ENCODE assay signal across 8 cellular contexts in genomic region chr5:136192526-136193395, GRCh38. TPM values are rescaled to one million over a fixed set of nuclear protein-coding genes. Genes with fewer than 3 reads are reported as not detected.
DNase-seq lines count a peak whose midpoint lies in the region; ATAC-seq and TF ChIP-seq lines count a peak whose summit lies in the region.

SMIM32 (minus strand) TSS chr5:136193162; CDS start chr5:136192524, 638 bp downstream.

- H2BK15ac ChIP-seq in IMR-90 (ENCODE audit: low read depth, low read length): no peak within 1 kb of the TSS

- H3K27ac Mint-ChIP-seq in endodermal cell: no peak within 1 kb of the TSS
- no peak within 1 kb of the TSS for H3K27ac Mint-ChIP-seq in immature natural killer cell

- CTCF ChIA-PET in IMR-90 (lab: Yijun Ruan, JAX): no interaction called here

- TF ChIP-seq RAD21 in IMR-90 (IDR thresholded peaks at IDR 0.05; ENCODE audit: low read length): no peak

- H3K36me3 ChIP-seq in IMR-90 (ENCODE audit: control insufficient read depth, insufficient read depth, low read length) (peaks cover 8% of the 10 kb centered on the region), endodermal cell (ENCODE audit: control insufficient read depth, insufficient read depth, low read length) (peaks cover 6% of the 10 kb centered on the region), mucosa of descending colon (ENCODE audit: low read depth) (no peaks in the 10 kb centered on the region)

- H3K14ac ChIP-seq in IMR-90 (replicated peaks; ENCODE audit: low read depth, low read length): no peak within 1 kb of the TSS

- no peak within 1 kb of the TSS for H4K91ac ChIP-seq in IMR-90 (ENCODE audit: insufficient read depth, low read depth, low read length)

- H4K5ac ChIP-seq in IMR-90 (ENCODE audit: low read depth, low read length): no peak within 1 kb of the TSS

- peaks cover 13% of the 10 kb centered on the region; the same call in 1 of the 2 replicates for H4K20me1 ChIP-seq in IMR-90 (ENCODE audit: insufficient read depth, low read length)

- H3K27ac ChIP-seq in IMR-90 (ENCODE audit: insufficient read depth, low read length) (no peak within 1 kb of the TSS), endodermal cell (ENCODE audit: low read depth, low read length) (no peak within 1 kb of the TSS)

- H3K4me1 Mint-ChIP-seq in endodermal cell (peaks cover 15% of the 10 kb centered on the region), immature natural killer cell (peaks cover 0 to 1% of the 10 kb centered on the region in 2 donors)

- H2AK9ac ChIP-seq in IMR-90 (replicated peaks; ENCODE audit: low read depth, low read length, poor library complexity): no peak within 1 kb of the TSS

- peaks cover 15% of the 10 kb centered on the region for H3K36me3 Mint-ChIP-seq in endodermal cell (ENCODE audit: low read depth)
- H3K36me3 Mint-ChIP-seq in immature natural killer cell: peaks cover 14 to 16% (median 14%) of the 10 kb centered on the region in 3 donors

- peak within 1 kb of the TSS; percentile 27; the same call in 1 of the 2 replicates for H3K4me3 ChIP-seq in IMR-90 (ENCODE audit: insufficient read depth, low read depth, low read length)
- H3K4me3 ChIP-seq in endodermal cell (ENCODE audit: low read length): peak within 1 kb of the TSS; percentile 79
- peak within 1 kb of the TSS; percentile 23 for H3K4me3 ChIP-seq in mucosa of descending colon

- DNase-seq in 8988T (peak; percentile 58), IMR-90 (no peak), endodermal cell (peak; percentile 83), mucosa of descending colon (peak; percentile 66 to 71 (median 70)), NK-92 (lab: John Stamatoyannopoulos, UW; ENCODE audit: unreplicated experiment) (no peak), immature natural killer cell (no peak)
- no peak for DNase-seq in activated CD4-positive, alpha-beta T cell treated with anti-CD3 and anti-CD28 coated beads, Interleukin-2, amount 50 U/mL, for 4 hours

- dilution Hi-C loops in IMR-90 (cut with HindIII; ENCODE audit: low sequenced_read_pairs, unreplicated experiment): no loop called here

- no peak for TF ChIP-seq POLR2A in IMR-90 (IDR thresholded peaks at IDR 0.05; ENCODE audit: low read depth, low read length)

- no peaks in the 10 kb centered on the region; the same call in 1 of the 2 replicates for H3K4me1 ChIP-seq in IMR-90 (ENCODE audit: control insufficient read depth, insufficient read depth, low read length)
- H3K4me1 ChIP-seq in endodermal cell (ENCODE audit: control insufficient read depth, insufficient read depth, low read length): no peaks in the 10 kb centered on the region
- peaks cover 31% of the 10 kb centered on the region for H3K4me1 ChIP-seq in mucosa of descending colon (ENCODE audit: low read depth)

- H3K4me2 ChIP-seq in IMR-90 (ENCODE audit: low read depth, low read length): peak within 1 kb of the TSS; percentile 71

- no peak within 1 kb of the TSS for H3K56ac ChIP-seq in IMR-90 (ENCODE audit: extremely low read depth, insufficient read depth, low read length)

- WGBS in IMR-90 (ENCODE audit: extremely low coverage in 2 of 2, insufficient read length in 1 of 2), 2 experiments: 2% methylated on average over 50 of the region's 82 CpGs; no CpG with 5 or more reads in 1 of the 2 experiments
- WGBS in endodermal cell (ENCODE audit: insufficient coverage in 1 of 2, insufficient read length in 1 of 2), 2 experiments: 1 to 4% methylated on average over 20 to 82 of the region's 82 CpGs

- H3K4ac ChIP-seq in IMR-90 (ENCODE audit: low read depth, low read length): no peak within 1 kb of the TSS

- no peaks in the 10 kb centered on the region for H3K9me3 Mint-ChIP-seq in endodermal cell
- no peaks in the 10 kb centered on the region for H3K9me3 Mint-ChIP-seq in immature natural killer cell

- BruUV-seq in IMR-90 (replicated peaks; lab: Mats Ljungman, UMichigan): no TSS peak

- intact Hi-C loops in IMR-90 (cut with micrococcal nuclease) (no loop called here), mucosa of descending colon (cut with DNase I, micrococcal nuclease) (no loop called here)

- H3K18ac ChIP-seq in IMR-90 (ENCODE audit: low read depth, low read length): no peak within 1 kb of the TSS

- H3K27me3 ChIP-seq in IMR-90 (ENCODE audit: control insufficient read depth, insufficient read depth, low read length) (peaks cover 53% of the 10 kb centered on the region), endodermal cell (ENCODE audit: control insufficient read depth, insufficient read depth, low read length, poor library complexity, severe bottlenecking) (peaks cover 66% of the 10 kb centered on the region)

- H4K8ac ChIP-seq in IMR-90 (ENCODE audit: low read depth in 2 of 2, low read length in 2 of 2): no peak within 1 kb of the TSS

- H2AK5ac ChIP-seq in IMR-90 (ENCODE audit: low read depth, low read length): no peak within 1 kb of the TSS

- H2BK20ac ChIP-seq in IMR-90 (ENCODE audit: low read depth, low read length): no peak within 1 kb of the TSS

- peak within 1 kb of the TSS; percentile 46; the same call in 1 of the 2 replicates for H3K23ac ChIP-seq in IMR-90 (ENCODE audit: low read depth, low read length)

- H3K4me3 Mint-ChIP-seq in endodermal cell (peak within 1 kb of the TSS; percentile 61), immature natural killer cell (peak within 1 kb of the TSS in 2 of 5 donors; percentile 26 to 35)

- H3K9ac ChIP-seq in IMR-90 (ENCODE audit: low read depth, low read length) (no peak within 1 kb of the TSS), endodermal cell (ENCODE audit: extremely low read depth, low read length, poor library complexity, severe bottlenecking) (peak within 1 kb of the TSS; percentile 30)

- no peaks in the 10 kb centered on the region for H3K9me1 ChIP-seq in IMR-90 (ENCODE audit: insufficient read depth, low read length)

- H2BK120ac ChIP-seq in IMR-90 (ENCODE audit: low read depth, low read length): no peak within 1 kb of the TSS

- H3K27me3 Mint-ChIP-seq in endodermal cell (ENCODE audit: insufficient read depth): peaks cover 80% of the 10 kb centered on the region
- peaks cover 5 to 16% (median 7%) of the 10 kb centered on the region in 3 donors for H3K27me3 Mint-ChIP-seq in immature natural killer cell (ENCODE audit: low read depth in 3 of 3)

- no peaks in the 10 kb centered on the region for H3K79me1 ChIP-seq in IMR-90 (ENCODE audit: low read depth in 1 of 2, low read length in 2 of 2)

- H2BK5ac ChIP-seq in IMR-90 (ENCODE audit: low read depth, low read length, poor library complexity, severe bottlenecking): no peak within 1 kb of the TSS

- ATAC-seq in IMR-90 (ENCODE audit: low read depth) (peak; percentile 31), mucosa of descending colon (peak; percentile 58), HG03045 (IDR thresholded peaks at IDR 0.05; ENCODE audit: unreplicated experiment) (no peak)

- POLR2A ChIA-PET in IMR-90 (lab: Charles Lee; ENCODE audit: unreplicated experiment): no interaction called here

- H2AFZ ChIP-seq in IMR-90 (replicated peaks; ENCODE audit: low read length, poor library complexity): peak within 1 kb of the TSS; percentile 53

- in situ Hi-C loops in IMR-90 (cut with MboI; ENCODE audit: low sequenced_read_pairs): no loop called here

- TF ChIP-seq CTCF in IMR-90 (conservative IDR thresholded peaks at IDR 0.05; ENCODE audit: low read depth, low read length) (no peak), endodermal cell (conservative IDR thresholded peaks at IDR 0.05) (peak; percentile 32), mucosa of descending colon (IDR thresholded peaks at IDR 0.05) (no peak)

- H3K9me3 ChIP-seq in IMR-90 (ENCODE audit: control insufficient read depth, insufficient read depth, low read length) (no peaks in the 10 kb centered on the region), endodermal cell (ENCODE audit: control insufficient read depth, low read length) (no peaks in the 10 kb centered on the region), mucosa of descending colon (no peaks in the 10 kb centered on the region)

TF ChIP-seq in IMR-90, 13 proteins besides CTCF, POLR2A, EP300 and RAD21 (continues in another document):
- TF ChIP-seq CHD1 (IDR thresholded peaks at IDR 0.05; ENCODE audit: low read depth, low read length) (no peak), CEBPB (IDR thresholded peaks at IDR 0.05; ENCODE audit: low read depth, low read length) (no peak), NFE2L2 (IDR thresholded peaks at IDR 0.05; ENCODE audit: low read depth, low read length) (no peak), FOS (IDR thresholded peaks at IDR 0.05; ENCODE audit: low read depth, low read length) (no peak), RCOR1 (IDR thresholded peaks at IDR 0.05; ENCODE audit: insufficient replicate concordance, low read length) (no peak), MXI1 (IDR thresholded peaks at IDR 0.05; ENCODE audit: borderline replicate concordance, low read depth, low read length) (no peak), MAZ (IDR thresholded peaks at IDR 0.05; ENCODE audit: borderline replicate concordance, low read depth, low read length) (no peak), SMC3 (IDR thresholded peaks at IDR 0.05; ENCODE audit: low read depth, low read length) (no peak), RFX5 (IDR thresholded peaks at IDR 0.05; ENCODE audit: low read depth, low read length) (no peak)
- TF ChIP-seq, protein P1, sequence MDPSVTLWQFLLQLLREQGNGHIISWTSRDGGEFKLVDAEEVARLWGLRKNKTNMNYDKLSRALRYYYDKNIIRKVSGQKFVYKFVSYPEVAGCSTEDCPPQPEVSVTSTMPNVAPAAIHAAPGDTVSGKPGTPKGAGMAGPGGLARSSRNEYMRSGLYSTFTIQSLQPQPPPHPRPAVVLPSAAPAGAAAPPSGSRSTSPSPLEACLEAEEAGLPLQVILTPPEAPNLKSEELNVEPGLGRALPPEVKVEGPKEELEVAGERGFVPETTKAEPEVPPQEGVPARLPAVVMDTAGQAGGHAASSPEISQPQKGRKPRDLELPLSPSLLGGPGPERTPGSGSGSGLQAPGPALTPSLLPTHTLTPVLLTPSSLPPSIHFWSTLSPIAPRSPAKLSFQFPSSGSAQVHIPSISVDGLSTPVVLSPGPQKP (IDR thresholded peaks at IDR 0.05; ENCODE audit: borderline replicate concordance, low read depth, low read length): no peak
- TF ChIP-seq, protein P2, sequence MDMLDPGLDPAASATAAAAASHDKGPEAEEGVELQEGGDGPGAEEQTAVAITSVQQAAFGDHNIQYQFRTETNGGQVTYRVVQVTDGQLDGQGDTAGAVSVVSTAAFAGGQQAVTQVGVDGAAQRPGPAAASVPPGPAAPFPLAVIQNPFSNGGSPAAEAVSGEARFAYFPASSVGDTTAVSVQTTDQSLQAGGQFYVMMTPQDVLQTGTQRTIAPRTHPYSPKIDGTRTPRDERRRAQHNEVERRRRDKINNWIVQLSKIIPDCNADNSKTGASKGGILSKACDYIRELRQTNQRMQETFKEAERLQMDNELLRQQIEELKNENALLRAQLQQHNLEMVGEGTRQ (IDR thresholded peaks at IDR 0.05; ENCODE audit: low read depth, low read length): no peak

RNA-seq across cellular contexts. Expression of gene SMIM32, which starts in this region (rescaled TPM):
- total RNA-seq in IMR-90 (2012; rRNA removed) (not detected in 2 replicates), endodermal cell (under 1 TPM; 0.15 to 0.20 TPM), mucosa of descending colon (10 to 100 TPM in 1 of 3 donors, 1 to 10 TPM in 2; 1.3 to 14.4 (median 7.9) TPM)
- polyA plus RNA-seq in IMR-90 (2012; rRNA removed) (not detected in 2 replicates), immature natural killer cell (not detected)
- polyA plus RNA-seq in IMR-90 (2012; cell fraction: cytosol; rRNA removed): 0.02 TPM in 1 of 2 replicates, not detected in the other
- polyA plus RNA-seq in IMR-90 (2012; cell fraction: nucleus; rRNA removed; ENCODE audit: low replicate concordance): not detected in 2 replicates
- 0.75 TPM for polyA plus RNA-seq in endodermal cell (2013, experiment 1 of 2)
- 0.62 TPM for polyA plus RNA-seq in endodermal cell (2013, experiment 2 of 2)

Comparison
In these comparisons a context has a peak if more than half of its experiments do, and no peak if none do; other contexts are left out.
1. Peak in ATAC-seq, H3K4me3 ChIP-seq and H3K4me2 ChIP-seq in IMR-90; RNA of the gene not detected or under 1 TPM.
2. Peak in DNase-seq, H3K4me3 ChIP-seq and H3K9ac ChIP-seq in endodermal cell; RNA of the gene not detected or under 1 TPM.
3. DNase-seq: peak in 8988T (single experiment) and mucosa of descending colon (3 of 3); none in IMR-90 (single experiment), activated CD4-positive, alpha-beta T cell treated with anti-CD3 and anti-CD28 coated beads, Interleukin-2, amount 50 U/mL, for 4 hours (0 of 2), NK-92 (single experiment) and immature natural killer cell (0 of 3).
4. H3K4me3 ChIP-seq: peak in every context shown above with its lines; median percentile 79 in endodermal cell; 27 in IMR-90; 23 in mucosa of descending colon.